12 cellular contexts compared by ENCODE assay signal in genomic region chr13:95553614-95554385, GRCh38. TPM values are rescaled to one million over a fixed set of nuclear protein-coding genes. Genes with fewer than 3 reads are reported as not detected.
DNase-seq lines count a peak whose midpoint lies in the region; ATAC-seq and TF ChIP-seq lines count a peak whose summit lies in the region.
"Had no signal": no experiment of that assay in that cellular context is flagged by ENCODE, and none has a peak within 500 bp of the region (broad histone marks: within the 10 kb centered on the region; RNA-seq: fewer than 3 reads in every experiment).

No MANE protein-coding gene starts in this region.

- H3K27ac ChIP-seq in PC-3 (ENCODE audit: low read length) (peak overlapping the region; percentile 17; the same call in 1 of the 2 replicates), trophoblast cell (ENCODE audit: low read depth, low read length) (no peak overlapping the region)
- H3K27ac ChIP-seq: heart right ventricle had no signal

- H3K4me3 Mint-ChIP-seq in glutamatergic neuron (ENCODE audit: unreplicated experiment) = peak overlapping the region; percentile 87
- H3K4me3 Mint-ChIP-seq in activated CD4-positive, alpha-beta T cell treated with anti-CD3 and anti-CD28 coated beads, Interleukin-2, amount 10 ng/mL, durations not matched to agents 7 days and 5 days = no peak overlapping the region

- TF ChIP-seq CTCF in PC-3 (conservative IDR thresholded peaks at IDR 0.05; ENCODE audit: low read depth, low read length) (no peak), glutamatergic neuron (IDR thresholded peaks at IDR 0.05; ENCODE audit: partially characterized antibody, unreplicated experiment) (no peak)

- intact Hi-C loops in PC-3 (cut with micrococcal nuclease) = no loop called here

- H3K27ac Mint-ChIP-seq in glutamatergic neuron (ENCODE audit: unreplicated experiment) = peak overlapping the region; percentile 71
- no peak overlapping the region for H3K27ac Mint-ChIP-seq in activated CD4-positive, alpha-beta T cell treated with anti-CD3 and anti-CD28 coated beads, Interleukin-2, amount 10 ng/mL, durations not matched to agents 7 days and 5 days

- no peak overlapping the region for H3K18ac ChIP-seq in trophoblast cell (ENCODE audit: low read length)

- peaks cover 5% of the 10 kb centered on the region for H3K36me3 Mint-ChIP-seq in glutamatergic neuron (ENCODE audit: unreplicated experiment)
- no peaks in the 10 kb centered on the region for H3K36me3 Mint-ChIP-seq in activated CD4-positive, alpha-beta T cell treated with anti-CD3 and anti-CD28 coated beads, Interleukin-2, amount 10 ng/mL, durations not matched to agents 7 days and 5 days (ENCODE audit: low read depth)

- H3K27me3 Mint-ChIP-seq in glutamatergic neuron (ENCODE audit: unreplicated experiment) = peaks cover 2% of the 10 kb centered on the region
- H3K27me3 Mint-ChIP-seq in activated CD4-positive, alpha-beta T cell treated with anti-CD3 and anti-CD28 coated beads, Interleukin-2, amount 10 ng/mL, durations not matched to agents 7 days and 5 days = peaks cover 53% of the 10 kb centered on the region

- H3K36me3 ChIP-seq in PC-3 (ENCODE audit: low read depth, low read length) = no peaks in the 10 kb centered on the region
- no peaks in the 10 kb centered on the region for H3K36me3 ChIP-seq in trophoblast cell (ENCODE audit: control insufficient read depth in 1 of 2, insufficient read depth in 2 of 2, low read length in 2 of 2)
- H3K36me3 ChIP-seq: heart right ventricle had no signal

- no peak overlapping the region for H2BK12ac ChIP-seq in trophoblast cell (ENCODE audit: low read length)

- H3K14ac ChIP-seq in trophoblast cell (ENCODE audit: low read length) = no peak overlapping the region

- H3K4ac ChIP-seq in trophoblast cell (ENCODE audit: low read depth, low read length) = no peak overlapping the region

- H4K12ac ChIP-seq in trophoblast cell (ENCODE audit: low read depth, low read length) = no peak overlapping the region

- H2AK5ac ChIP-seq in trophoblast cell (ENCODE audit: low read length) = no peak overlapping the region

- H3K4me3 ChIP-seq in PC-3 (ENCODE audit: low read length) = peak overlapping the region; percentile 48
- H3K4me3 ChIP-seq in trophoblast cell (ENCODE audit: low read depth, low read length) = no peak overlapping the region

- BruUV-seq in PC-3 (replicated peaks; lab: Mats Ljungman, UMichigan) = no TSS peak

- no peaks in the 10 kb centered on the region for H3K9me3 ChIP-seq in PC-3 (ENCODE audit: low read length)
- H3K9me3 ChIP-seq in trophoblast cell (ENCODE audit: insufficient read depth, low read depth, low read length) = no peaks in the 10 kb centered on the region
- H3K9me3 ChIP-seq: heart right ventricle had no signal

- H2BK120ac ChIP-seq in trophoblast cell (ENCODE audit: insufficient read depth, low read length, poor library complexity) = no peak overlapping the region

- no peaks in the 10 kb centered on the region for H4K20me1 ChIP-seq in PC-3 (ENCODE audit: low read length)

- H3K9me2 ChIP-seq in PC-3 (replicated peaks; ENCODE audit: low read length) = no peaks in the 10 kb centered on the region

- DNase-seq in NOMO-1 treated with DMSO at 0.1 percent for 48 hours (lab: John Stamatoyannopoulos, UW; ENCODE audit: unreplicated experiment) (peak; percentile 24), NOMO-1 treated with dmso at 0.1 percent for 144 hours (lab: John Stamatoyannopoulos, UW; ENCODE audit: unreplicated experiment) (no peak), PC-3 (peak; percentile 47), glutamatergic neuron (peak; percentile 36), trophoblast cell (peak; percentile 74), hepatic stellate cell (ENCODE audit: low spot score) (no peak), NCI-H1436 (lab: John Stamatoyannopoulos, UW) (no peak)
- no peak for DNase-seq in activated CD4-positive, alpha-beta T cell treated with anti-CD3 and anti-CD28 coated beads, Interleukin-2, amount 10 ng/mL, durations not matched to agents 7 days and 5 days
- DNase-seq: ACHN, activated gamma-delta T cell treated with Interleukin-2 at 50 U/mL for 16 hours had no signal

- H3K9me3 Mint-ChIP-seq in glutamatergic neuron (ENCODE audit: unreplicated experiment) = peaks cover 6% of the 10 kb centered on the region
- H3K9me3 Mint-ChIP-seq in activated CD4-positive, alpha-beta T cell treated with anti-CD3 and anti-CD28 coated beads, Interleukin-2, amount 10 ng/mL, durations not matched to agents 7 days and 5 days = no peaks in the 10 kb centered on the region

- ATAC-seq in PC-3 = peak; percentile 48

- POLR2A ChIA-PET in PC-3 (lab: Charles Lee; ENCODE audit: unreplicated experiment) = interaction anchor here (0.5 kb wide), 1 partner anchor 67 kb away, joined by 3 read pairs; no protein-coding TSS in a partner anchor
- POLR2A ChIA-PET in activated CD4-positive, alpha-beta T cell treated with anti-CD3 and anti-CD28 coated beads, Interleukin-2, amount 10 ng/mL, durations not matched to agents 7 days and 5 days (lab: Charles Lee) = no interaction called here

- H3K79me2 ChIP-seq in PC-3 (ENCODE audit: low read length) (no peaks in the 10 kb centered on the region), trophoblast cell (ENCODE audit: control insufficient read depth, insufficient read depth, low read length, poor library complexity) (peaks cover 2% of the 10 kb centered on the region)

- H3K27me3 ChIP-seq in PC-3 (ENCODE audit: low read length) (no peaks in the 10 kb centered on the region), trophoblast cell (ENCODE audit: insufficient read depth, low read length) (no peaks in the 10 kb centered on the region)

- no peak overlapping the region for H4K8ac ChIP-seq in trophoblast cell (ENCODE audit: low read depth, low read length)

- no peak overlapping the region for H3K9ac ChIP-seq in PC-3 (ENCODE audit: low read length)
- no peak overlapping the region for H3K9ac ChIP-seq in trophoblast cell (ENCODE audit: low read length)

- no peaks in the 10 kb centered on the region for H3F3A ChIP-seq in PC-3 (ENCODE audit: low read length, unreplicated experiment)

- CTCF ChIA-PET in PC-3 (lab: Charles Lee) = no interaction called here
- CTCF ChIA-PET in activated CD4-positive, alpha-beta T cell treated with anti-CD3 and anti-CD28 coated beads, Interleukin-2, amount 10 ng/mL, durations not matched to agents 7 days and 5 days (lab: Charles Lee) = no interaction called here

- H2BK5ac ChIP-seq in trophoblast cell (ENCODE audit: low read depth, low read length, poor library complexity) = no peak overlapping the region

- H3K79me1 ChIP-seq in trophoblast cell (ENCODE audit: low read length) = no peaks in the 10 kb centered on the region

- H3K4me2 ChIP-seq in PC-3 (ENCODE audit: low read length) = peak overlapping the region; percentile 76
- peak overlapping the region; percentile 88 for H3K4me2 ChIP-seq in trophoblast cell (ENCODE audit: low read length)

- H3K4me1 ChIP-seq in PC-3 (ENCODE audit: insufficient read depth, low read length) (peaks cover 27% of the 10 kb centered on the region), trophoblast cell (ENCODE audit: control insufficient read depth in 1 of 2, insufficient read depth in 2 of 2, low read length in 2 of 2) (peaks cover 8 to 12% of the 10 kb centered on the region in 2 experiments)

- no peaks in the 10 kb centered on the region for H3K4me1 Mint-ChIP-seq in glutamatergic neuron (ENCODE audit: low read depth, unreplicated experiment)
- H3K4me1 Mint-ChIP-seq in activated CD4-positive, alpha-beta T cell treated with anti-CD3 and anti-CD28 coated beads, Interleukin-2, amount 10 ng/mL, durations not matched to agents 7 days and 5 days = peaks cover 8% of the 10 kb centered on the region

- no peak overlapping the region for H4K91ac ChIP-seq in trophoblast cell (ENCODE audit: low read depth, low read length)

- H2AFZ ChIP-seq in PC-3 (ENCODE audit: low read length) (peak overlapping the region; percentile 66), trophoblast cell (ENCODE audit: insufficient read depth, low read length, poor library complexity) (no peak overlapping the region)

- WGBS in trophoblast cell (ENCODE audit: extremely low coverage, insufficient coverage, insufficient read length) = no CpG with 5 or more reads among the region's 28 CpGs

- H3K23ac ChIP-seq in trophoblast cell (ENCODE audit: low read length) = no peak overlapping the region

RNA-seq across cellular contexts. Expression of gene CLDN10, which starts 1.3 kb away (rescaled TPM):
- total RNA-seq in PC-3 (2014; rRNA removed) = not detected in 2 replicates
- 8.3 TPM for total RNA-seq in glutamatergic neuron (ENCODE audit: unreplicated experiment)
- polyA plus RNA-seq in trophoblast cell (2013) = 3.5 and 3.8 TPM in 2 replicates
- not detected for total RNA-seq in activated CD4-positive, alpha-beta T cell treated with anti-CD3 and anti-CD28 coated beads, Interleukin-2, amount 10 ng/mL, durations not matched to agents 7 days and 5 days
- total RNA-seq: ureter had no signal

Comparison
In these comparisons a context has a peak if more than half of its experiments do, and no peak if none do; other contexts are left out.
1. DNase-seq: peak in NOMO-1 treated with DMSO at 0.1 percent for 48 hours (single experiment), PC-3 (single experiment), glutamatergic neuron (single experiment) and trophoblast cell (2 of 2); none in NOMO-1 treated with dmso at 0.1 percent for 144 hours (single experiment), hepatic stellate cell (single experiment), activated CD4-positive, alpha-beta T cell treated with anti-CD3 and anti-CD28 coated beads, Interleukin-2, amount 10 ng/mL, durations not matched to agents 7 days and 5 days (single experiment) and NCI-H1436 (single experiment).